ENCODE assay signal across 9 cellular contexts in genomic region chr1:43582162-43582566, GRCh38. TPM values are rescaled to one million over a fixed set of nuclear protein-coding genes. Genes with fewer than 3 reads are reported as not detected.
A peak's percentile ranks its signal among the peaks of the same experiment; 100 is the strongest.
DNase-seq lines count a peak whose midpoint lies in the region; ATAC-seq and TF ChIP-seq lines count a peak whose summit lies in the region.
"Had no signal": no experiment of that assay in that cellular context is flagged by ENCODE, and none has a peak within 500 bp of the region (broad histone marks: within the 10 kb centered on the region; RNA-seq: fewer than 3 reads in every experiment).

No MANE protein-coding gene starts in this region.

- CTCF ChIA-PET in naive thymus-derived CD4-positive, alpha-beta T cell (lab: Charles Lee), result no interaction called here

- H3K27ac ChIP-seq in Peyer's patch (peak overlapping the region in 2 of 4 donors; percentile 69 to 72), breast epithelium (peak overlapping the region; percentile 71 to 76)
- H3K27ac ChIP-seq in naive thymus-derived CD4-positive, alpha-beta T cell (ENCODE audit: low read depth, low read length), result no peak overlapping the region
- H3K27ac ChIP-seq: BLaER1 treated with 17β-estradiol and CSF1 and Interleukin-3, amounts not matched to agents 10 nM and 100 nM had no signal

- no peak overlapping the region for H3K4me3 Mint-ChIP-seq in naive thymus-derived CD4-positive, alpha-beta T cell

- peaks cover 0 to 2% (median 0%) of the 10 kb centered on the region in 11 donors for H3K9me3 Mint-ChIP-seq in naive thymus-derived CD4-positive, alpha-beta T cell

- DNase-seq in SIG-M5 treated with dmso at 0.1 percent for 504 hours (lab: John Stamatoyannopoulos, UW; ENCODE audit: unreplicated experiment), result peak; percentile 57
- DNase-seq in SIG-M5 (lab: John Stamatoyannopoulos, UW), result no peak
- peak in 2 of 3 donors; percentile 79 to 81 for DNase-seq in Peyer's patch
- DNase-seq in breast epithelium (ENCODE audit: low spot score in 2 of 2), result peak; percentile 60 to 84
- peak in 1 of 9 donors; percentile 34 for DNase-seq in naive thymus-derived CD4-positive, alpha-beta T cell
- DNase-seq in NCI-H1930 (lab: John Stamatoyannopoulos, UW), result no peak

- intact Hi-C loops in breast epithelium (cut with DNase I; ENCODE audit: low total_unique reads), result no loop called here
- intact Hi-C loops in naive thymus-derived CD4-positive, alpha-beta T cell (cut with micrococcal nuclease), result no loop called here

- no peaks in the 10 kb centered on the region for H3K27me3 Mint-ChIP-seq in naive thymus-derived CD4-positive, alpha-beta T cell

- POLR2A ChIA-PET in naive thymus-derived CD4-positive, alpha-beta T cell (lab: Charles Lee), result no interaction called here

- H3K36me3 Mint-ChIP-seq in naive thymus-derived CD4-positive, alpha-beta T cell, result no peaks in the 10 kb centered on the region

- H3K27me3 ChIP-seq in Peyer's patch, result no peaks in the 10 kb centered on the region
- H3K27me3 ChIP-seq in breast epithelium, result no peaks in the 10 kb centered on the region
- no peaks in the 10 kb centered on the region for H3K27me3 ChIP-seq in naive thymus-derived CD4-positive, alpha-beta T cell (ENCODE audit: control insufficient read depth in 2 of 2, insufficient read depth in 2 of 2, low read length in 2 of 2)
- H3K27me3 ChIP-seq: BLaER1 treated with 17β-estradiol and CSF1 and Interleukin-3, amounts not matched to agents 10 nM and 100 nM had no signal

- H3K9me3 ChIP-seq in Peyer's patch, result no peaks in the 10 kb centered on the region
- no peaks in the 10 kb centered on the region for H3K9me3 ChIP-seq in breast epithelium
- no peaks in the 10 kb centered on the region for H3K9me3 ChIP-seq in naive thymus-derived CD4-positive, alpha-beta T cell (ENCODE audit: control insufficient read depth in 2 of 3, low read length in 3 of 3)
- H3K9me3 ChIP-seq: BLaER1 treated with 17β-estradiol and CSF1 and Interleukin-3, amounts not matched to agents 10 nM and 100 nM had no signal

- peaks cover 0 to 6% (median 0%) of the 10 kb centered on the region in 7 donors for H3K4me1 Mint-ChIP-seq in naive thymus-derived CD4-positive, alpha-beta T cell

- peak overlapping the region in 1 of 9 donors; percentile 59 for H3K27ac Mint-ChIP-seq in naive thymus-derived CD4-positive, alpha-beta T cell

- H3K4me3 ChIP-seq in Peyer's patch (no peak overlapping the region), breast epithelium (no peak overlapping the region)
- no peak overlapping the region for H3K4me3 ChIP-seq in naive thymus-derived CD4-positive, alpha-beta T cell (ENCODE audit: low read length)
- H3K4me3 ChIP-seq: BLaER1 treated with 17β-estradiol and CSF1 and Interleukin-3, amounts not matched to agents 10 nM and 100 nM had no signal

- TF ChIP-seq CTCF in Peyer's patch (IDR thresholded peaks at IDR 0.05) (peak in 2 of 6 experiments; percentile 8 to 32), breast epithelium (IDR thresholded peaks at IDR 0.05) (no peak)

- peak in 1 of 2 donors; percentile 28 for TF ChIP-seq POLR2A in Peyer's patch (IDR thresholded peaks at IDR 0.05)
- TF ChIP-seq POLR2A in breast epithelium (IDR thresholded peaks at IDR 0.05), result no peak

- peak; percentile 75 for ATAC-seq in HG03558 (IDR thresholded peaks at IDR 0.05; ENCODE audit: extremely low read depth, unreplicated experiment)
- ATAC-seq in naive thymus-derived CD4-positive, alpha-beta T cell, result peak; percentile 52
- ATAC-seq in GM18519 (IDR thresholded peaks at IDR 0.05; ENCODE audit: low FRiP score, unreplicated experiment), result no peak

- H3K36me3 ChIP-seq in Peyer's patch (peaks cover 0 to 38% (median 0%) of the 10 kb centered on the region in 3 donors), breast epithelium (no peaks in the 10 kb centered on the region)
- H3K36me3 ChIP-seq in naive thymus-derived CD4-positive, alpha-beta T cell (ENCODE audit: control insufficient read depth in 2 of 3, insufficient read depth in 3 of 3, low read length in 3 of 3), result no peaks in the 10 kb centered on the region

- H3K4me1 ChIP-seq in Peyer's patch (peaks cover 0 to 48% (median 1%) of the 10 kb centered on the region in 4 donors), breast epithelium (peaks cover 0 to 7% of the 10 kb centered on the region in 2 donors)
- no peaks in the 10 kb centered on the region for H3K4me1 ChIP-seq in naive thymus-derived CD4-positive, alpha-beta T cell (ENCODE audit: control insufficient read depth in 2 of 2, insufficient read depth in 2 of 2, low read length in 2 of 2)

RNA-seq across cellular contexts. Expression of gene PTPRF, which starts 51.5 kb away (rescaled TPM):
- total RNA-seq in Peyer's patch, result 100 to 1,000 TPM; 149 to 613 (median 528) TPM
- total RNA-seq in breast epithelium, result 100 to 1,000 TPM; 109 to 149 (median 116) TPM
- 1 to 10 TPM in 2 of 5 experiments, under 1 TPM in 1, not detected in 2; 0.49 to 2.3 (median 1.8) TPM for total RNA-seq in naive thymus-derived CD4-positive, alpha-beta T cell
- polyA plus RNA-seq in naive thymus-derived CD4-positive, alpha-beta T cell, result not detected

Comparison
In these comparisons a context has a peak if more than half of its experiments do, and no peak if none do; other contexts are left out.
1. DNase-seq: peak in SIG-M5 treated with dmso at 0.1 percent for 504 hours (single experiment), Peyer's patch (2 of 3) and breast epithelium (2 of 2); none in SIG-M5 (single experiment) and NCI-H1930 (0 of 2).
2. RNA of gene PTPRF, which starts 51.5 kb away (total RNA-seq): 149 to 613 TPM in Peyer's patch and 109 to 149 TPM in breast epithelium; 0.49 to 2.3 TPM in naive thymus-derived CD4-positive, alpha-beta T cell; every median in the first group is over 10 times any median in the second.